Comparison of ENCODE assay signal across 1 cellular context in the genomic region with DNA sequence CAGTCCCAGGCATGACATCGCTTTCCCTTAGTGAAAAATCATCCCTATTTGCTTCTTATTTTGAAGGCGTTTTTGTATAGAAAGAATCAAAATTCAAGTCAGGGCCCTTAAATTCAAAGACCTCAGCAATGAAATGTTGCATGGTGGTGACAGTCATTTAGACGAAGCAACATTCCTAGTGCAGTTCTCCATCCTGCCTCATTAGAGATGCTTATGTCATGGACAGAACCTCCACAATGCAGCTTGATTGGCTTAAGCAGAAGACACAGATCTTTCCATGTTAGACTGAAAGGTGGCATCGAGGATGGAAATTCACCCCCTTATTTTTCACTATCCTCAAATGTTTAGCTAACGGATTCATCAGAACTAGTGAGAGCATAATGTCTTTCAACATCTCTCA.
TF ChIP-seq lines count a peak whose summit lies in the region.

No MANE protein-coding gene starts in this region.

TF ChIP-seq in HepG2, 621 proteins besides CTCF, POLR2A, EP300 and RAD21:
- TF ChIP-seq ZNF788 (CRISPR knock-in tag; IDR thresholded peaks at IDR 0.05; ENCODE audit: borderline replicate concordance): no peak
- no peak for TF ChIP-seq MTF1 (CRISPR knock-in tag; IDR thresholded peaks at IDR 0.05)
- TF ChIP-seq BRCA1 (CRISPR knock-in tag; IDR thresholded peaks at IDR 0.05): no peak
- TF ChIP-seq XBP1 (CRISPR knock-in tag; IDR thresholded peaks at IDR 0.05): no peak
- TF ChIP-seq, protein P1, sequence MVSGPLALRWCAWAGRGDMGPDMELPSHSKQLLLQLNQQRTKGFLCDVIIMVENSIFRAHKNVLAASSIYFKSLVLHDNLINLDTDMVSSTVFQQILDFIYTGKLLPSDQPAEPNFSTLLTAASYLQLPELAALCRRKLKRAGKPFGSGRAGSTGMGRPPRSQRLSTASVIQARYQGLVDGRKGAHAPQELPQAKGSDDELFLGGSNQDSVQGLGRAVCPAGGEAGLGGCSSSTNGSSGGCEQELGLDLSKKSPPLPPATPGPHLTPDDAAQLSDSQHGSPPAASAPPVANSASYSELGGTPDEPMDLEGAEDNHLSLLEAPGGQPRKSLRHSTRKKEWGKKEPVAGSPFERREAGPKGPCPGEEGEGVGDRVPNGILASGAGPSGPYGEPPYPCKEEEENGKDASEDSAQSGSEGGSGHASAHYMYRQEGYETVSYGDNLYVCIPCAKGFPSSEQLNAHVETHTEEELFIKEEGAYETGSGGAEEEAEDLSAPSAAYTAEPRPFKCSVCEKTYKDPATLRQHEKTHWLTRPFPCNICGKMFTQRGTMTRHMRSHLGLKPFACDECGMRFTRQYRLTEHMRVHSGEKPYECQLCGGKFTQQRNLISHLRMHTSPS (CRISPR knock-in tag; IDR thresholded peaks at IDR 0.05; ENCODE audit: low read depth): no peak
- TF ChIP-seq FOXM1 (CRISPR knock-in tag; IDR thresholded peaks at IDR 0.05): no peak
- TF ChIP-seq NKX3-1 (CRISPR knock-in tag; IDR thresholded peaks at IDR 0.05): no peak
- TF ChIP-seq, protein P2, sequence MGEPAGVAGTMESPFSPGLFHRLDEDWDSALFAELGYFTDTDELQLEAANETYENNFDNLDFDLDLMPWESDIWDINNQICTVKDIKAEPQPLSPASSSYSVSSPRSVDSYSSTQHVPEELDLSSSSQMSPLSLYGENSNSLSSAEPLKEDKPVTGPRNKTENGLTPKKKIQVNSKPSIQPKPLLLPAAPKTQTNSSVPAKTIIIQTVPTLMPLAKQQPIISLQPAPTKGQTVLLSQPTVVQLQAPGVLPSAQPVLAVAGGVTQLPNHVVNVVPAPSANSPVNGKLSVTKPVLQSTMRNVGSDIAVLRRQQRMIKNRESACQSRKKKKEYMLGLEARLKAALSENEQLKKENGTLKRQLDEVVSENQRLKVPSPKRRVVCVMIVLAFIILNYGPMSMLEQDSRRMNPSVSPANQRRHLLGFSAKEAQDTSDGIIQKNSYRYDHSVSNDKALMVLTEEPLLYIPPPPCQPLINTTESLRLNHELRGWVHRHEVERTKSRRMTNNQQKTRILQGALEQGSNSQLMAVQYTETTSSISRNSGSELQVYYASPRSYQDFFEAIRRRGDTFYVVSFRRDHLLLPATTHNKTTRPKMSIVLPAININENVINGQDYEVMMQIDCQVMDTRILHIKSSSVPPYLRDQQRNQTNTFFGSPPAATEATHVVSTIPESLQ (CRISPR knock-in tag; conservative IDR thresholded peaks at IDR 0.05): no peak
- no peak for TF ChIP-seq PHF21A (CRISPR knock-in tag; IDR thresholded peaks at IDR 0.05)
- TF ChIP-seq ZMAT3 (CRISPR knock-in tag; conservative IDR thresholded peaks at IDR 0.05): no peak
- TF ChIP-seq ZBTB1 (CRISPR knock-in tag; IDR thresholded peaks at IDR 0.05; ENCODE audit: borderline replicate concordance): no peak
